8 cellular contexts compared by ENCODE assay signal in the genomic region with DNA sequence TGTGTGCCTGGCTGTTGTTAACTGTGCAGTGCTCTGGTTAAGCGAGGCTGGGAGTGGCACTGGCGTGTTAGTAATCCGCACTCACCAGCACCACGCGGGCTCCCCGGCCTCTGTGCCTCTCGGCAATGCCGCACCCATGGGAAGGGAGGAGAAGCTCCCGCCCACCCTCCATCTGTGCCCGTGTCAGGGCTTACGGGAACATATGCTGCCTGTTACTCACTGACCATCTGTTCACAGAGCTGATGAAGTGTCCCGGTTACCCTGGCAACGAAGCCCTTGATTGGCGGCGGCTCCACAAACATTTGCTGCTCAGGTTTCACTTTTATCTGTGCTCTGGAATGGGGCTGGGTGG.
DNase-seq lines count a peak whose midpoint lies in the region; ATAC-seq and TF ChIP-seq lines count a peak whose summit lies in the region.

No MANE protein-coding gene starts in this region.

- H3K4me1 ChIP-seq in right atrium auricular region, result peaks cover 0 to 23% of the 10 kb centered on the region in 2 donors
- peaks cover 4% of the 10 kb centered on the region for H3K4me1 ChIP-seq in CD4-positive, alpha-beta memory T cell (ENCODE audit: insufficient read depth, low read length)

- POLR2A ChIA-PET in CD4-positive, alpha-beta memory T cell (lab: Charles Lee; ENCODE audit: partially characterized antibody), result interaction anchor here (0.6 kb wide), 1 partner anchor 117 kb away, joined by 3 read pairs; no protein-coding TSS in a partner anchor

- TF ChIP-seq CTCF in right atrium auricular region (IDR thresholded peaks at IDR 0.05), result no peak

- no peaks in the 10 kb centered on the region for H3K27me3 ChIP-seq in right atrium auricular region
- H3K27me3 ChIP-seq in CD4-positive, alpha-beta memory T cell (ENCODE audit: insufficient read depth, low read length), result no peaks in the 10 kb centered on the region

- H3K27me3 Mint-ChIP-seq in CD4-positive, alpha-beta memory T cell, result peaks cover 3 to 7% of the 10 kb centered on the region in 2 donors

- H3K36me3 ChIP-seq in right atrium auricular region, result no peaks in the 10 kb centered on the region
- no peaks in the 10 kb centered on the region for H3K36me3 ChIP-seq in CD4-positive, alpha-beta memory T cell (ENCODE audit: insufficient read depth, low read length)

- H3K36me3 Mint-ChIP-seq in CD4-positive, alpha-beta memory T cell, result peaks cover 3 to 4% of the 10 kb centered on the region in 2 donors

- peak overlapping the region in 4 of 8 donors; percentile 30 to 61 (median 43) for H3K4me3 Mint-ChIP-seq in CD4-positive, alpha-beta memory T cell

- peaks cover 3 to 17% (median 14%) of the 10 kb centered on the region in 8 donors for H3K9me3 Mint-ChIP-seq in CD4-positive, alpha-beta memory T cell

- peak overlapping the region in 1 of 2 donors; percentile 32 for H3K4me3 ChIP-seq in right atrium auricular region
- no peak overlapping the region for H3K4me3 ChIP-seq in CD4-positive, alpha-beta memory T cell (ENCODE audit: low read length in 2 of 2)

- DNase-seq in DMS 273 treated with DMSO at 0.1 percent for 48 hours (lab: John Stamatoyannopoulos, UW) (peak; percentile 99), HK-2 (ENCODE audit: unreplicated experiment) (peak; percentile 96), NCI-H774 (lab: John Stamatoyannopoulos, UW) (peak; percentile 99), anterior cingulate cortex (lab: John Stamatoyannopoulos, UW) (peak in 56 of 58 donors; percentile 19 to 93 (median 69)), right atrium auricular region (ENCODE audit: low spot score) (peak; percentile 86), pulmonary artery endothelial cell (ENCODE audit: low read depth, low spot score) (peak; percentile 81)
- no peak for DNase-seq in CD4-positive, alpha-beta memory T cell

- H3K4me1 Mint-ChIP-seq in CD4-positive, alpha-beta memory T cell, result peaks cover 0 to 2% (median 0%) of the 10 kb centered on the region in 4 donors

- intact Hi-C loops in CD4-positive, alpha-beta memory T cell (cut with micrococcal nuclease), result no loop called here

- no peak overlapping the region for H3K27ac Mint-ChIP-seq in CD4-positive, alpha-beta memory T cell

- peak; percentile 97 for ATAC-seq in GM21423 (IDR thresholded peaks at IDR 0.05; ENCODE audit: unreplicated experiment)

- CTCF ChIA-PET in CD4-positive, alpha-beta memory T cell (lab: Charles Lee; ENCODE audit: partially characterized antibody), result no interaction called here

- peaks cover 0 to 12% of the 10 kb centered on the region in 2 donors for H3K9me3 ChIP-seq in right atrium auricular region
- H3K9me3 ChIP-seq in CD4-positive, alpha-beta memory T cell (ENCODE audit: control insufficient read depth in 1 of 2, low read length in 2 of 2), result no peaks in the 10 kb centered on the region

- H3K27ac ChIP-seq in right atrium auricular region, result peak overlapping the region in 1 of 2 donors; percentile 31
- H3K27ac ChIP-seq in CD4-positive, alpha-beta memory T cell (ENCODE audit: low read depth, low read length), result no peak overlapping the region

Comparison
In these comparisons a context has a peak if more than half of its experiments do, and no peak if none do; other contexts are left out.
1. DNase-seq: peak in DMS 273 treated with DMSO at 0.1 percent for 48 hours (single experiment), HK-2 (single experiment), NCI-H774 (single experiment), anterior cingulate cortex (56 of 58), right atrium auricular region (single experiment) and pulmonary artery endothelial cell (single experiment); none in CD4-positive, alpha-beta memory T cell (0 of 5).